16 cellular contexts compared by ENCODE assay signal in the genomic region with DNA sequence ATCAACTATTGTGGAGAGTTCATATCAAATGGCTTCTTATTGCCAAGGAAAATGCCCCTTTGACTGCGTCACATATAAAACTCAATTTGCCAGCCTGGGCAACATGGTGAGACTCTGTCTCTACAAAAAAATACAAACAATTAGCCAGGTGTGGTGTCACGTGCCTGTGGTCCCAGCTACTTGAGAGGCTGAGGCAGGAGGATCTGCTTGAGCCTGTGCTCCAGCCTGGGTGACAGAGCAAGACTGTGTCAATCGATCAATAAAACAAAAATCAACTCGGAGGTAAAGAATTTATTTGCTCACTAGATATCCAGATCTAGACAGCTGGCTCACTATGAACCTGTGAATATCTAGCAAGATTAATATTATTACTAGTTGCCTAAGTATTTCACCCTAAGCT. TPM values are rescaled to one million over a fixed set of nuclear protein-coding genes. Genes with fewer than 3 reads are reported as not detected.
DNase-seq lines count a peak whose midpoint lies in the region; ATAC-seq and TF ChIP-seq lines count a peak whose summit lies in the region.
"Had no signal": no experiment of that assay in that cellular context is flagged by ENCODE, and none has a peak within 500 bp of the region (broad histone marks: within the 10 kb centered on the region; RNA-seq: fewer than 3 reads in every experiment).

No MANE protein-coding gene starts in this region.

- no peak overlapping the region for H3K9ac ChIP-seq in PC-3 (ENCODE audit: low read length)
- no peak overlapping the region for H3K9ac ChIP-seq in neural progenitor cell

- H4K20me1 ChIP-seq in PC-3 (ENCODE audit: low read length): no peaks in the 10 kb centered on the region; the same call in 1 of the 2 replicates
- peaks cover 26% of the 10 kb centered on the region for H4K20me1 ChIP-seq in neural progenitor cell (ENCODE audit: low read depth)

- H3K4me1 Mint-ChIP-seq in T-helper 1 cell treated with Interleukin-12 subunit alpha and Interleukin-12 subunit beta and Interleukin-4 antibody, amounts not matched to agents 30 μg/mL and 1 μg/mL, for 36 hours (ENCODE audit: low read depth): peaks cover 25% of the 10 kb centered on the region
- H3K4me1 Mint-ChIP-seq in neural progenitor cell: peaks cover 16% of the 10 kb centered on the region

- intact Hi-C loops in PC-3 (cut with micrococcal nuclease): loop anchor here (5.0 to 10.0 kb wide), 2 partner anchors 196 to 336 kb away; a partner anchor contains a TSS

- H3K9me2 ChIP-seq in PC-3 (replicated peaks; ENCODE audit: low read length): no peaks in the 10 kb centered on the region

- POLR2A ChIA-PET in PC-3 (lab: Charles Lee; ENCODE audit: unreplicated experiment): interaction anchor here (0.5 kb wide), 1 partner anchor 15 kb away, joined by 6 read pairs; no protein-coding TSS in a partner anchor

- H3K27ac Mint-ChIP-seq in T-helper 1 cell treated with Interleukin-12 subunit alpha and Interleukin-12 subunit beta and Interleukin-4 antibody, amounts not matched to agents 30 μg/mL and 1 μg/mL, for 36 hours: peak overlapping the region; percentile 49
- no peak overlapping the region for H3K27ac Mint-ChIP-seq in neural progenitor cell

- TF ChIP-seq POLR2A in GM18505 (IDR thresholded peaks at IDR 0.05; ENCODE audit: borderline replicate concordance, extremely low read depth, insufficient read depth, insufficient read length): no peak

- H3K27me3 Mint-ChIP-seq in T-helper 1 cell treated with Interleukin-12 subunit alpha and Interleukin-12 subunit beta and Interleukin-4 antibody, amounts not matched to agents 30 μg/mL and 1 μg/mL, for 36 hours (ENCODE audit: low read depth): peaks cover 7% of the 10 kb centered on the region
- H3K27me3 Mint-ChIP-seq in neural progenitor cell (ENCODE audit: insufficient read depth, low read depth): peaks cover 15% of the 10 kb centered on the region

- peaks cover 24% of the 10 kb centered on the region for H3K36me3 Mint-ChIP-seq in T-helper 1 cell treated with Interleukin-12 subunit alpha and Interleukin-12 subunit beta and Interleukin-4 antibody, amounts not matched to agents 30 μg/mL and 1 μg/mL, for 36 hours (ENCODE audit: low read depth)
- no peaks in the 10 kb centered on the region for H3K36me3 Mint-ChIP-seq in neural progenitor cell

- H3K9me3 ChIP-seq in PC-3 (ENCODE audit: low read length) (no peaks in the 10 kb centered on the region), neural progenitor cell (ENCODE audit: low read depth) (no peaks in the 10 kb centered on the region)
- H3K9me3 ChIP-seq: heart left ventricle, tibial nerve had no signal

- DNase-seq in T-helper 1 cell: no peak
- DNase-seq in PC-3: no peak
- DNase-seq in coronary artery (ENCODE audit: low spot score): no peak
- DNase-seq in neural progenitor cell (ENCODE audit: low spot score): no peak
- DNase-seq in GM10266 (ENCODE audit: extremely low spot score): no peak
- DNase-seq in NCI-H2196 (lab: John Stamatoyannopoulos, UW; ENCODE audit: unreplicated experiment): no peak
- DNase-seq: ACHN; activated CD4-positive, CD25-positive, alpha-beta regulatory T cell treated with anti-CD3 and anti-CD28 coated beads, Interleukin-2, amount 50 U/mL, for 72 hours; amygdala; heart left ventricle; mesendoderm; NCI-H526 treated with DMSO at 0.1 percent for 48 hours had no signal

- peaks cover 5% of the 10 kb centered on the region for H3K9me3 Mint-ChIP-seq in T-helper 1 cell treated with Interleukin-12 subunit alpha and Interleukin-12 subunit beta and Interleukin-4 antibody, amounts not matched to agents 30 μg/mL and 1 μg/mL, for 36 hours
- H3K9me3 Mint-ChIP-seq in neural progenitor cell: no peaks in the 10 kb centered on the region

- no peak overlapping the region for H2AFZ ChIP-seq in PC-3 (ENCODE audit: low read length)
- H2AFZ ChIP-seq in neural progenitor cell (replicated peaks): no peak overlapping the region

- peak overlapping the region; percentile 87 for H3K4me2 ChIP-seq in PC-3 (ENCODE audit: low read length)
- no peak overlapping the region for H3K4me2 ChIP-seq in neural progenitor cell

- peak overlapping the region; percentile 88 for H3K4me3 ChIP-seq in PC-3 (ENCODE audit: low read length)
- H3K4me3 ChIP-seq in coronary artery: peak overlapping the region; percentile 98
- H3K4me3 ChIP-seq in neural progenitor cell: no peak overlapping the region

- H3K4me1 ChIP-seq in PC-3 (ENCODE audit: insufficient read depth, low read length): peaks cover 21% of the 10 kb centered on the region
- H3K4me1 ChIP-seq in neural progenitor cell: peaks cover 16% of the 10 kb centered on the region

- H3K27me3 ChIP-seq in PC-3 (ENCODE audit: low read length) (no peaks in the 10 kb centered on the region), neural progenitor cell (peaks cover 44% of the 10 kb centered on the region)
- H3K27me3 ChIP-seq: heart left ventricle, tibial nerve had no signal

- H3K36me3 ChIP-seq in PC-3 (ENCODE audit: low read depth, low read length) (no peaks in the 10 kb centered on the region), neural progenitor cell (no peaks in the 10 kb centered on the region)
- H3K36me3 ChIP-seq: heart left ventricle, tibial nerve had no signal

- no peak overlapping the region for H3K27ac ChIP-seq in PC-3 (ENCODE audit: low read length)
- no peak overlapping the region for H3K27ac ChIP-seq in coronary artery
- H3K27ac ChIP-seq in neural progenitor cell: no peak overlapping the region
- H3K27ac ChIP-seq: HL-60, tibial nerve had no signal

- CTCF ChIA-PET in PC-3 (lab: Charles Lee): no interaction called here

- H3F3A ChIP-seq in PC-3 (ENCODE audit: low read length, unreplicated experiment): no peaks in the 10 kb centered on the region
- H3F3A ChIP-seq in neural progenitor cell (ENCODE audit: low read depth): peaks cover 28% of the 10 kb centered on the region

- no TSS peak for BruUV-seq in PC-3 (replicated peaks; lab: Mats Ljungman, UMichigan)

- H3K79me2 ChIP-seq in PC-3 (ENCODE audit: low read length) (peaks cover 42% of the 10 kb centered on the region), neural progenitor cell (ENCODE audit: low read depth) (peaks cover 17% of the 10 kb centered on the region)

- TF ChIP-seq CTCF in PC-3 (conservative IDR thresholded peaks at IDR 0.05; ENCODE audit: low read depth, low read length) (no peak), coronary artery (IDR thresholded peaks at IDR 0.05) (no peak), neural progenitor cell (IDR thresholded peaks at IDR 0.05) (no peak), GM10266 (IDR thresholded peaks at IDR 0.05; ENCODE audit: control insufficient read depth, insufficient read depth, low read depth, missing control alignments) (no peak)

- H3K4me3 Mint-ChIP-seq in T-helper 1 cell treated with Interleukin-12 subunit alpha and Interleukin-12 subunit beta and Interleukin-4 antibody, amounts not matched to agents 30 μg/mL and 1 μg/mL, for 36 hours: peak overlapping the region; percentile 88
- peak overlapping the region; percentile 86 for H3K4me3 Mint-ChIP-seq in neural progenitor cell

- ATAC-seq in PC-3 (no peak), GM18505 (IDR thresholded peaks at IDR 0.05; ENCODE audit: unreplicated experiment) (no peak)
- ATAC-seq: heart left ventricle had no signal

RNA-seq across cellular contexts. Expression of a gene that starts 1.7 kb away (rescaled TPM):
- 17.3 and 24.9 TPM in 2 replicates for total RNA-seq in PC-3 (2014; rRNA removed)
- total RNA-seq in neural progenitor cell (ENCODE audit: low replicate concordance): 5.5 and 8.9 TPM in 2 replicates
